8 cellular contexts compared by ENCODE assay signal in genomic region chr13:98576963-98577822, GRCh38. TPM values are rescaled to one million over a fixed set of nuclear protein-coding genes. Genes with fewer than 3 reads are reported as not detected.
DNase-seq lines count a peak whose midpoint lies in the region; ATAC-seq lines count a peak whose summit lies in the region.

Gene STK24 (minus strand): TSS chr13:98577107. CDS start chr13:98576786, 321 bp downstream.

- ATAC-seq in HG02678 (IDR thresholded peaks at IDR 0.05; ENCODE audit: unreplicated experiment): peak; percentile 66
- ATAC-seq in left lobe of liver: peak; percentile 85

- DNase-seq in activated CD4-positive, alpha-beta T cell treated with anti-CD3 and anti-CD28 coated beads for 1 hour: peak; percentile 42
- DNase-seq in activated CD4-positive, alpha-beta T cell treated with anti-CD3 and anti-CD28 coated beads, Interleukin-2, amount 50 U/mL, for 4 hours: no peak
- DNase-seq in NCI-H2107 (lab: John Stamatoyannopoulos, UW): peak; percentile 52
- DNase-seq in activated CD4-positive, alpha-beta T cell treated with anti-CD3 and anti-CD28 coated beads for 4 hours: peak; percentile 50 to 57
- DNase-seq in dedifferentiated amniotic fluid mesenchymal stem cell (ENCODE audit: extremely low spot score): peak; percentile 71
- peak; percentile 83 for DNase-seq in left lobe of liver (ENCODE audit: low spot score)
- DNase-seq in stimulated activated CD4-positive, alpha-beta T cell treated with anti-CD3 and anti-CD28 coated beads, Interleukin-2, amount 100 ng/mL, for 48 hours: peak; percentile 59 to 65

RNA-seq across cellular contexts. Expression of gene STK24, which starts in this region (rescaled TPM):
- 17.0 TPM for total RNA-seq in left lobe of liver

Comparison
In these comparisons a context has a peak if more than half of its experiments do, and no peak if none do; other contexts are left out.
1. DNase-seq: peak in activated CD4-positive, alpha-beta T cell treated with anti-CD3 and anti-CD28 coated beads for 1 hour (single experiment), NCI-H2107 (single experiment), activated CD4-positive, alpha-beta T cell treated with anti-CD3 and anti-CD28 coated beads for 4 hours (2 of 2), dedifferentiated amniotic fluid mesenchymal stem cell (single experiment), left lobe of liver (single experiment) and stimulated activated CD4-positive, alpha-beta T cell treated with anti-CD3 and anti-CD28 coated beads, Interleukin-2, amount 100 ng/mL, for 48 hours (2 of 2); none in activated CD4-positive, alpha-beta T cell treated with anti-CD3 and anti-CD28 coated beads, Interleukin-2, amount 50 U/mL, for 4 hours (0 of 2).